23 cellular contexts compared by ENCODE assay signal in genomic region chr4:184115399-184115798, GRCh38.
"Had no signal": no experiment of that assay in that cellular context is flagged by ENCODE, and none has a peak within 500 bp of the region (broad histone marks: within the 10 kb centered on the region; RNA-seq: fewer than 3 reads in every experiment).

No MANE protein-coding gene starts in this region.

- H3K4me1 ChIP-seq: colonic mucosa, heart left ventricle, left ventricle myocardium inferior, lower lobe of right lung, neural progenitor cell, pancreas, suprapubic skin, thyroid gland had no signal

- DNase-seq: colonic mucosa; dermis blood vessel endothelial cell; erythroblast; foreskin melanocyte; heart left ventricle; hypothalamus; left cardiac atrium; left ventricle myocardium inferior; lower lobe of right lung; natural killer cell; occipital lobe; pancreas; right cardiac atrium; stimulated activated CD4-positive, alpha-beta T cell treated with anti-CD3 and anti-CD28 coated beads, Interleukin-2, amount 100 ng/mL, for 48 hours; stimulated activated naive CD8-positive, alpha-beta T cell treated with anti-CD3 and anti-CD28 coated beads, Interleukin-15, Interleukin-2, amounts not matched to agents 100 U/mL and 50 U/mL, for 24 hours; thyroid gland had no signal

- H3K27me3 Mint-ChIP-seq: progenitor cell of endocrine pancreas, type B pancreatic cell had no signal

- H3K4me3 ChIP-seq: colonic mucosa, heart left ventricle, left ventricle myocardium inferior, lower lobe of right lung, neural progenitor cell, pancreas, smooth muscle cell, suprapubic skin, thyroid gland had no signal

- H3K27ac Mint-ChIP-seq: memory B cell, mesothelial cell of epicardium, natural killer cell, neural progenitor cell, progenitor cell of endocrine pancreas, type B pancreatic cell had no signal

- H3K9me3 ChIP-seq: colonic mucosa, heart left ventricle, left ventricle myocardium inferior, lower lobe of right lung, pancreas, suprapubic skin, thyroid gland had no signal

- H3K4me2 ChIP-seq: neural progenitor cell, smooth muscle cell had no signal

- H3K4me3 Mint-ChIP-seq: memory B cell, mesothelial cell of epicardium, natural killer cell, neural progenitor cell, type B pancreatic cell had no signal

- H3K36me3 Mint-ChIP-seq: memory B cell, mesothelial cell of epicardium, natural killer cell, neural progenitor cell, type B pancreatic cell had no signal

- H3K9ac ChIP-seq: neural progenitor cell had no signal

- H3K27ac ChIP-seq: colonic mucosa, heart left ventricle, left ventricle myocardium inferior, lower lobe of right lung, neural progenitor cell, pancreas, suprapubic skin, thyroid gland had no signal

- H3K27me3 ChIP-seq: colonic mucosa, heart left ventricle, neural progenitor cell, pancreas, thyroid gland had no signal

- H3K9me3 Mint-ChIP-seq: memory B cell, mesothelial cell of epicardium, natural killer cell, type B pancreatic cell had no signal

- H3K4me1 Mint-ChIP-seq: memory B cell, natural killer cell had no signal

- H3K36me3 ChIP-seq: colonic mucosa, heart left ventricle, left ventricle myocardium inferior, lower lobe of right lung, neural progenitor cell, pancreas, suprapubic skin, thyroid gland had no signal
